Comparison of ENCODE assay signal across 9 cellular contexts in genomic region chr7:30224511-30225031, GRCh38. TPM values are rescaled to one million over a fixed set of nuclear protein-coding genes. Genes with fewer than 3 reads are reported as not detected.
DNase-seq lines count a peak whose midpoint lies in the region; ATAC-seq and TF ChIP-seq lines count a peak whose summit lies in the region.
"Had no signal": no experiment of that assay in that cellular context is flagged by ENCODE, and none has a peak within 500 bp of the region (broad histone marks: within the 10 kb centered on the region; RNA-seq: fewer than 3 reads in every experiment).

No MANE protein-coding gene starts in this region.

- no peak overlapping the region for H3K4me2 ChIP-seq in HCT116 (ENCODE audit: low read length)
- no peak overlapping the region for H3K4me2 ChIP-seq in mesendoderm (ENCODE audit: low read length)

- TF ChIP-seq CTCF in HCT116 (IDR thresholded peaks at IDR 0.05 in 2 of 3, conservative IDR thresholded peaks at IDR 0.05 in 1 of 3; ENCODE audit: borderline replicate concordance in 1 of 3, insufficient read depth in 1 of 3, low read depth in 2 of 3, low read length in 2 of 3) = no peak

- CTCF ChIA-PET in HCT116 (lab: Charles Lee) = no interaction called here

- H3K56ac ChIP-seq in mesendoderm (ENCODE audit: low read length) = no peak overlapping the region

- H3K79me2 ChIP-seq in HCT116 (ENCODE audit: insufficient read depth, low read length) = no peaks in the 10 kb centered on the region
- H3K79me2 ChIP-seq in mesendoderm (ENCODE audit: control insufficient read depth, insufficient read depth, low read length) = no peaks in the 10 kb centered on the region

- no peaks in the 10 kb centered on the region for H3K9me2 ChIP-seq in HCT116 (ENCODE audit: insufficient read depth)

- H3K23ac ChIP-seq in mesendoderm (ENCODE audit: low read length) = no peak overlapping the region

- no peak overlapping the region for H2BK15ac ChIP-seq in mesendoderm (replicated peaks; ENCODE audit: low read depth)

- H3K79me1 ChIP-seq in mesendoderm (ENCODE audit: low read length) = no peaks in the 10 kb centered on the region

- peaks cover 15 to 23% of the 10 kb centered on the region in 2 experiments for H3K4me1 ChIP-seq in HCT116 (ENCODE audit: control insufficient read depth in 1 of 2, insufficient read depth in 2 of 2, low read length in 2 of 2)
- no peaks in the 10 kb centered on the region for H3K4me1 ChIP-seq in mesendoderm (ENCODE audit: control insufficient read depth, low read depth, low read length)

- RAD21 ChIA-PET in HCT116 (lab: Charles Lee; ENCODE audit: low non-redundant PET in 1 of 2, low total read pairs in 2 of 2, uncharacterized antibody in 2 of 2, unreplicated experiment in 2 of 2) = no interaction called here

- H3K9ac ChIP-seq in HCT116 (ENCODE audit: low read length) (no peak overlapping the region), mesendoderm (ENCODE audit: low read length) (no peak overlapping the region)

- H2AFZ ChIP-seq in HCT116 (ENCODE audit: low read depth, low read length, poor library complexity, severe bottlenecking) = no peak overlapping the region

- DNase-seq in AG20443 (ENCODE audit: low spot score) = peak; percentile 79
- no peak for DNase-seq in HCT116 (ENCODE audit: low read depth, low spot score)
- peak; percentile 52 for DNase-seq in SIG-M5 (lab: John Stamatoyannopoulos, UW)
- DNase-seq in foreskin melanocyte = peak; percentile 59
- DNase-seq in DMS153 treated with DMSO at 0.1 percent for 48 hours (lab: John Stamatoyannopoulos, UW; ENCODE audit: unreplicated experiment) = no peak
- no peak for DNase-seq in COR-L47 (lab: John Stamatoyannopoulos, UW)
- DNase-seq in mesendoderm = no peak
- no peak for DNase-seq in NCI-H1105 treated with DMSO at 0.1 percent for 48 hours (lab: John Stamatoyannopoulos, UW)
- DNase-seq: DND-41 had no signal

- TF ChIP-seq RAD21 in HCT116 (IDR thresholded peaks at IDR 0.05; ENCODE audit: low read depth) = no peak

- no peak for ATAC-seq in HCT116

- no peak overlapping the region for H2AK5ac ChIP-seq in mesendoderm (ENCODE audit: low read length)

- WGBS in mesendoderm (ENCODE audit: extremely low coverage, insufficient coverage, low lambda C conversion rate) = no CpG with 5 or more reads among the region's 2 CpGs

- no TSS peak for BruUV-seq in HCT116 (replicated peaks; lab: Mats Ljungman, UMichigan)

- H3K4ac ChIP-seq in mesendoderm (ENCODE audit: low read depth, low read length) = no peak overlapping the region

- H3K27me3 ChIP-seq in HCT116 (ENCODE audit: insufficient read depth, low read length) (no peaks in the 10 kb centered on the region), mesendoderm (ENCODE audit: insufficient read depth, low read length, poor library complexity) (no peaks in the 10 kb centered on the region)

- H3K18ac ChIP-seq in mesendoderm (ENCODE audit: low read length) = no peak overlapping the region

- POLR2A ChIA-PET in HCT116 (lab: Charles Lee) = no interaction called here

- H4K5ac ChIP-seq in mesendoderm (ENCODE audit: low read length) = no peak overlapping the region

- H3K27ac ChIP-seq in HCT116 (ENCODE audit: low read depth, low read length) (no peak overlapping the region), mesendoderm (ENCODE audit: low read depth, low read length) (no peak overlapping the region)

- H2BK120ac ChIP-seq in mesendoderm (ENCODE audit: low read depth, low read length) = no peak overlapping the region

- no peak for TF ChIP-seq POLR2A in HCT116 (IDR thresholded peaks at IDR 0.05; ENCODE audit: borderline replicate concordance, extremely low read depth, insufficient read depth, insufficient read length)

- H4K8ac ChIP-seq in mesendoderm (ENCODE audit: low read depth, low read length) = no peak overlapping the region

- H3K9me3 ChIP-seq in HCT116 (ENCODE audit: control insufficient read depth in 1 of 2, insufficient read depth in 1 of 2, low read depth in 1 of 2, low read length in 2 of 2) = no peaks in the 10 kb centered on the region

- H3K36me3 ChIP-seq in HCT116 (ENCODE audit: control insufficient read depth in 1 of 2, insufficient read depth in 2 of 2, low read length in 2 of 2) = no peaks in the 10 kb centered on the region
- H3K36me3 ChIP-seq in mesendoderm (ENCODE audit: control insufficient read depth, insufficient read depth, low read length) = no peaks in the 10 kb centered on the region

- intact Hi-C loops in HCT116 (cut with micrococcal nuclease) = no loop called here

- H3K4me3 ChIP-seq in HCT116 (replicated peaks in 1 of 2; ENCODE audit: low read depth in 1 of 2, low read length in 2 of 2) (no peak overlapping the region), mesendoderm (ENCODE audit: low read length) (no peak overlapping the region)

- no peak overlapping the region for H2BK5ac ChIP-seq in mesendoderm (ENCODE audit: low read length)

- no peaks in the 10 kb centered on the region for H4K20me1 ChIP-seq in HCT116 (ENCODE audit: insufficient read depth)

TF ChIP-seq in HCT116, 20 proteins besides CTCF, POLR2A, EP300 and RAD21:
- TF ChIP-seq FOSL1 (IDR thresholded peaks at IDR 0.05; ENCODE audit: low read depth) = peak; percentile 24; the same call in 1 of the 2 replicates
- TF ChIP-seq ELF1 (IDR thresholded peaks at IDR 0.05; ENCODE audit: borderline replicate concordance, low read depth) = no peak
- 0 out of 2 replicates have a peak, but pooled peaks have one; percentile 43 for TF ChIP-seq CEBPB (IDR thresholded peaks at IDR 0.05; ENCODE audit: low read depth)

RNA-seq across cellular contexts. Expression of gene ZNRF2, which starts 59.8 kb away (rescaled TPM):
- total RNA-seq in HCT116 (2021; ENCODE audit: unreplicated experiment) = 10.2 TPM
- polyA plus RNA-seq in HCT116 (2012) = 1.8 and 2.0 TPM in 2 replicates
- 6.0 TPM for polyA plus RNA-seq in mesendoderm (2013, experiment 1 of 2)
- polyA plus RNA-seq in mesendoderm (2013, experiment 2 of 2) = 5.9 TPM

Comparison
In these comparisons a context has a peak if more than half of its experiments do, and no peak if none do; other contexts are left out.
1. DNase-seq: peak in AG20443 (single experiment), SIG-M5 (single experiment) and foreskin melanocyte (single experiment); none in HCT116 (single experiment), DMS153 treated with DMSO at 0.1 percent for 48 hours (single experiment), COR-L47 (single experiment), mesendoderm (single experiment) and NCI-H1105 treated with DMSO at 0.1 percent for 48 hours (single experiment).